In genomic region chr1:12460911-12461621, GRCh38 we compare ENCODE assay signal across 11 cellular contexts.
DNase-seq lines count a peak whose midpoint lies in the region; ATAC-seq, FAIRE-seq and TF ChIP-seq lines count a peak whose summit lies in the region.
"Had no signal": no experiment of that assay in that cellular context is flagged by ENCODE, and none has a peak within 500 bp of the region (broad histone marks: within the 10 kb centered on the region; RNA-seq: fewer than 3 reads in every experiment).

No MANE protein-coding gene starts in this region.

- 0 out of 2 replicates have a peak, but pooled peaks cover 5% of the 10 kb centered on the region for H3K36me3 ChIP-seq in GM23338 (ENCODE audit: insufficient read depth)
- H3K36me3 ChIP-seq in astrocyte (ENCODE audit: insufficient read depth, low read length): no peaks in the 10 kb centered on the region
- peaks cover 16% of the 10 kb centered on the region for H3K36me3 ChIP-seq in SJCRH30

- H3K9ac ChIP-seq in astrocyte (ENCODE audit: low read length): peak overlapping the region; percentile 12

- H3K4me1 ChIP-seq in GM23338 (ENCODE audit: insufficient read depth): no peaks in the 10 kb centered on the region
- peaks cover 51% of the 10 kb centered on the region for H3K4me1 ChIP-seq in astrocyte (ENCODE audit: insufficient read depth, low read length)
- peaks cover 38% of the 10 kb centered on the region for H3K4me1 ChIP-seq in right cardiac atrium (ENCODE audit: control insufficient read depth, insufficient read depth, low read length)
- peaks cover 21% of the 10 kb centered on the region for H3K4me1 ChIP-seq in SJCRH30

- intact Hi-C loops in right cardiac atrium (cut with DNase I): no loop called here
- intact Hi-C loops in activated T-helper 1 cell treated with anti-CD3 and anti-CD28 coated beads, Interleukin-12 subunit alpha, Interleukin-12 subunit beta, Interleukin-2, Interleukin-4 antibody, amounts not matched to agents 30 ng/mL and 10 ng/mL and 1 ng/mL, durations not matched to agents 14 hours and 24 hours and 36 hours (cut with micrococcal nuclease): no loop called here

- no peaks in the 10 kb centered on the region for H3K79me2 ChIP-seq in GM23338 (replicated peaks; ENCODE audit: insufficient read depth)
- H3K79me2 ChIP-seq in astrocyte (ENCODE audit: insufficient read depth, low read length): no peaks in the 10 kb centered on the region

- H3K9me3 Mint-ChIP-seq in GM23338 (no peaks in the 10 kb centered on the region), astrocyte (ENCODE audit: unreplicated experiment) (no peaks in the 10 kb centered on the region)
- H3K9me3 Mint-ChIP-seq in activated T-helper 1 cell treated with anti-CD3 and anti-CD28 coated beads, Interleukin-12 subunit alpha, Interleukin-12 subunit beta, Interleukin-2, Interleukin-4 antibody, amounts not matched to agents 30 ng/mL and 10 ng/mL and 1 ng/mL, durations not matched to agents 14 hours and 24 hours and 36 hours: no peaks in the 10 kb centered on the region
- H3K9me3 Mint-ChIP-seq in activated CD4-positive, alpha-beta T cell treated with anti-CD3 and anti-CD28 coated beads, Interleukin-2, amount 10 ng/mL, durations not matched to agents 7 days and 5 days: no peaks in the 10 kb centered on the region

- no peaks in the 10 kb centered on the region for H3K27me3 Mint-ChIP-seq in GM23338 (ENCODE audit: insufficient read depth, low read depth, poor library complexity)
- H3K27me3 Mint-ChIP-seq in astrocyte (ENCODE audit: low read depth, unreplicated experiment): no peaks in the 10 kb centered on the region
- no peaks in the 10 kb centered on the region for H3K27me3 Mint-ChIP-seq in activated T-helper 1 cell treated with anti-CD3 and anti-CD28 coated beads, Interleukin-12 subunit alpha, Interleukin-12 subunit beta, Interleukin-2, Interleukin-4 antibody, amounts not matched to agents 30 ng/mL and 10 ng/mL and 1 ng/mL, durations not matched to agents 14 hours and 24 hours and 36 hours (ENCODE audit: insufficient read depth)
- H3K27me3 Mint-ChIP-seq in activated CD4-positive, alpha-beta T cell treated with anti-CD3 and anti-CD28 coated beads, Interleukin-2, amount 10 ng/mL, durations not matched to agents 7 days and 5 days: no peaks in the 10 kb centered on the region

- peaks cover 3% of the 10 kb centered on the region; the same call in 1 of the 3 replicates for H3K36me3 Mint-ChIP-seq in GM23338 (ENCODE audit: low read depth)
- peaks cover 14% of the 10 kb centered on the region for H3K36me3 Mint-ChIP-seq in astrocyte (ENCODE audit: low read depth, unreplicated experiment)
- H3K36me3 Mint-ChIP-seq in activated T-helper 1 cell treated with anti-CD3 and anti-CD28 coated beads, Interleukin-12 subunit alpha, Interleukin-12 subunit beta, Interleukin-2, Interleukin-4 antibody, amounts not matched to agents 30 ng/mL and 10 ng/mL and 1 ng/mL, durations not matched to agents 14 hours and 24 hours and 36 hours (ENCODE audit: low read depth): peaks cover 40% of the 10 kb centered on the region
- H3K36me3 Mint-ChIP-seq in activated CD4-positive, alpha-beta T cell treated with anti-CD3 and anti-CD28 coated beads, Interleukin-2, amount 10 ng/mL, durations not matched to agents 7 days and 5 days (ENCODE audit: low read depth): peaks cover 71% of the 10 kb centered on the region

- POLR2A ChIA-PET in activated CD4-positive, alpha-beta T cell treated with anti-CD3 and anti-CD28 coated beads, Interleukin-2, amount 10 ng/mL, durations not matched to agents 7 days and 5 days (lab: Charles Lee): no interaction called here

- FAIRE-seq in astrocyte (lab: Jason Lieb, UNC): no peak
- FAIRE-seq: GM12891 had no signal

- no peak overlapping the region for H3K4me3 Mint-ChIP-seq in GM23338
- no peak overlapping the region for H3K4me3 Mint-ChIP-seq in astrocyte (ENCODE audit: unreplicated experiment)
- no peak overlapping the region for H3K4me3 Mint-ChIP-seq in activated T-helper 1 cell treated with anti-CD3 and anti-CD28 coated beads, Interleukin-12 subunit alpha, Interleukin-12 subunit beta, Interleukin-2, Interleukin-4 antibody, amounts not matched to agents 30 ng/mL and 10 ng/mL and 1 ng/mL, durations not matched to agents 14 hours and 24 hours and 36 hours
- no peak overlapping the region for H3K4me3 Mint-ChIP-seq in activated CD4-positive, alpha-beta T cell treated with anti-CD3 and anti-CD28 coated beads, Interleukin-2, amount 10 ng/mL, durations not matched to agents 7 days and 5 days

- H3K27me3 ChIP-seq in GM23338 (ENCODE audit: insufficient read depth) (no peaks in the 10 kb centered on the region), astrocyte (ENCODE audit: insufficient read depth, low read length) (no peaks in the 10 kb centered on the region), right cardiac atrium (ENCODE audit: control insufficient read depth, insufficient read depth) (no peaks in the 10 kb centered on the region), SJCRH30 (no peaks in the 10 kb centered on the region)

- H3F3A ChIP-seq in GM23338 (replicated peaks; ENCODE audit: low read depth): no peaks in the 10 kb centered on the region

- H3K9me3 ChIP-seq in astrocyte (ENCODE audit: insufficient read depth, low read depth, low read length) (no peaks in the 10 kb centered on the region), right cardiac atrium (ENCODE audit: control insufficient read depth, low read length) (no peaks in the 10 kb centered on the region), SJCRH30 (replicated peaks) (0 out of 2 replicates have a peak, but pooled peaks cover 3% of the 10 kb centered on the region)

- H2AFZ ChIP-seq in GM23338 (no peak overlapping the region), astrocyte (ENCODE audit: low read depth, low read length) (no peak overlapping the region)

- H3K27ac ChIP-seq in GM23338 (ENCODE audit: low read depth) (no peak overlapping the region), astrocyte (ENCODE audit: low read depth, low read length) (peak overlapping the region; percentile 32), right cardiac atrium (ENCODE audit: low read length) (peak overlapping the region; percentile 67), SJCRH30 (no peak overlapping the region)

- ATAC-seq in GM23338: no peak
- ATAC-seq in right cardiac atrium: peak; percentile 65 to 80

- H3K4me2 ChIP-seq in GM23338: no peak overlapping the region
- peak overlapping the region; percentile 42 for H3K4me2 ChIP-seq in astrocyte (ENCODE audit: low read length)

- no peak overlapping the region for H3K4me3 ChIP-seq in GM23338
- H3K4me3 ChIP-seq in astrocyte (ENCODE audit: insufficient read depth, low read depth, low read length): no peak overlapping the region
- no peak overlapping the region for H3K4me3 ChIP-seq in right cardiac atrium (ENCODE audit: low read length)
- H3K4me3 ChIP-seq in SJCRH30: no peak overlapping the region

- peaks cover 6% of the 10 kb centered on the region for H3K4me1 Mint-ChIP-seq in GM23338
- peaks cover 30% of the 10 kb centered on the region for H3K4me1 Mint-ChIP-seq in astrocyte (ENCODE audit: low read depth, unreplicated experiment)
- H3K4me1 Mint-ChIP-seq in activated T-helper 1 cell treated with anti-CD3 and anti-CD28 coated beads, Interleukin-12 subunit alpha, Interleukin-12 subunit beta, Interleukin-2, Interleukin-4 antibody, amounts not matched to agents 30 ng/mL and 10 ng/mL and 1 ng/mL, durations not matched to agents 14 hours and 24 hours and 36 hours (ENCODE audit: low read depth): peaks cover 23% of the 10 kb centered on the region
- peaks cover 26% of the 10 kb centered on the region for H3K4me1 Mint-ChIP-seq in activated CD4-positive, alpha-beta T cell treated with anti-CD3 and anti-CD28 coated beads, Interleukin-2, amount 10 ng/mL, durations not matched to agents 7 days and 5 days

- 24% methylated on average over 6 of the region's 6 CpGs for WGBS in right cardiac atrium

- TF ChIP-seq CTCF in GM23338 (conservative IDR thresholded peaks at IDR 0.05; ENCODE audit: low read depth in 2 of 2): no peak
- TF ChIP-seq CTCF in astrocyte (IDR thresholded peaks at IDR 0.05; ENCODE audit: insufficient read depth, low read depth, low read length): no peak

- DNase-seq in GM23338 (ENCODE audit: low spot score) (no peak), astrocyte (ENCODE audit: low read depth) (peak; percentile 86), right cardiac atrium (peak; percentile 72 to 91 (median 90)), retina (peak; percentile 31), SJCRH30 (no peak)
- DNase-seq in activated T-helper 1 cell treated with anti-CD3 and anti-CD28 coated beads, Interleukin-12 subunit alpha, Interleukin-12 subunit beta, Interleukin-2, Interleukin-4 antibody, amounts not matched to agents 30 ng/mL and 10 ng/mL and 1 ng/mL, durations not matched to agents 14 hours and 24 hours and 36 hours (ENCODE audit: low spot score): no peak
- DNase-seq in stimulated activated CD4-positive, alpha-beta T cell treated with anti-CD3 and anti-CD28 coated beads, Interleukin-4, amount 100 ng/mL, for 24 hours: no peak
- DNase-seq in activated CD4-positive, alpha-beta T cell treated with anti-CD3 and anti-CD28 coated beads, Interleukin-2, amount 10 ng/mL, durations not matched to agents 7 days and 5 days: no peak
- DNase-seq: C1 segment of cervical spinal cord, occipital lobe had no signal

- H3K27ac Mint-ChIP-seq in GM23338 (peak overlapping the region; percentile 61; the same call in 1 of the 2 replicates), astrocyte (ENCODE audit: unreplicated experiment) (no peak overlapping the region)
- H3K27ac Mint-ChIP-seq in activated T-helper 1 cell treated with anti-CD3 and anti-CD28 coated beads, Interleukin-12 subunit alpha, Interleukin-12 subunit beta, Interleukin-2, Interleukin-4 antibody, amounts not matched to agents 30 ng/mL and 10 ng/mL and 1 ng/mL, durations not matched to agents 14 hours and 24 hours and 36 hours: no peak overlapping the region
- no peak overlapping the region for H3K27ac Mint-ChIP-seq in activated CD4-positive, alpha-beta T cell treated with anti-CD3 and anti-CD28 coated beads, Interleukin-2, amount 10 ng/mL, durations not matched to agents 7 days and 5 days

- CTCF ChIA-PET in activated CD4-positive, alpha-beta T cell treated with anti-CD3 and anti-CD28 coated beads, Interleukin-2, amount 10 ng/mL, durations not matched to agents 7 days and 5 days (lab: Charles Lee): interaction anchor here (1.3 kb wide), 1 partner anchor 9 kb away, joined by 3 read pairs; no protein-coding TSS in a partner anchor

- H3K9me2 ChIP-seq in GM23338 (ENCODE audit: insufficient read depth): no peaks in the 10 kb centered on the region

- H4K20me1 ChIP-seq in GM23338 (replicated peaks; ENCODE audit: insufficient read depth) (peaks cover 3% of the 10 kb centered on the region; the same call in 1 of the 2 replicates), astrocyte (ENCODE audit: insufficient read depth, low read length) (no peaks in the 10 kb centered on the region)

TF ChIP-seq in GM23338, 12 proteins besides CTCF, POLR2A, EP300 and RAD21 (continues in another document):
- TF ChIP-seq ZNF331 (CRISPR knock-in tag; IDR thresholded peaks at IDR 0.05; ENCODE audit: low read depth) (no peak), STAT1 (IDR thresholded peaks at IDR 0.05; ENCODE audit: unreplicated experiment) (no peak)

Comparison
In these comparisons a context has a peak if more than half of its experiments do, and no peak if none do; other contexts are left out.
1. DNase-seq: peak in astrocyte (single experiment), right cardiac atrium (3 of 3) and retina (single experiment); none in GM23338 (single experiment), SJCRH30 (0 of 2), activated T-helper 1 cell treated with anti-CD3 and anti-CD28 coated beads, Interleukin-12 subunit alpha, Interleukin-12 subunit beta, Interleukin-2, Interleukin-4 antibody, amounts not matched to agents 30 ng/mL and 10 ng/mL and 1 ng/mL, durations not matched to agents 14 hours and 24 hours and 36 hours (single experiment), stimulated activated CD4-positive, alpha-beta T cell treated with anti-CD3 and anti-CD28 coated beads, Interleukin-4, amount 100 ng/mL, for 24 hours (single experiment) and activated CD4-positive, alpha-beta T cell treated with anti-CD3 and anti-CD28 coated beads, Interleukin-2, amount 10 ng/mL, durations not matched to agents 7 days and 5 days (single experiment).
2. H3K27ac ChIP-seq: peak in astrocyte (single experiment) and right cardiac atrium (single experiment); none in GM23338 (single experiment) and SJCRH30 (single experiment).